Comparison of ENCODE assay signal across 15 cellular contexts in the genomic region with DNA sequence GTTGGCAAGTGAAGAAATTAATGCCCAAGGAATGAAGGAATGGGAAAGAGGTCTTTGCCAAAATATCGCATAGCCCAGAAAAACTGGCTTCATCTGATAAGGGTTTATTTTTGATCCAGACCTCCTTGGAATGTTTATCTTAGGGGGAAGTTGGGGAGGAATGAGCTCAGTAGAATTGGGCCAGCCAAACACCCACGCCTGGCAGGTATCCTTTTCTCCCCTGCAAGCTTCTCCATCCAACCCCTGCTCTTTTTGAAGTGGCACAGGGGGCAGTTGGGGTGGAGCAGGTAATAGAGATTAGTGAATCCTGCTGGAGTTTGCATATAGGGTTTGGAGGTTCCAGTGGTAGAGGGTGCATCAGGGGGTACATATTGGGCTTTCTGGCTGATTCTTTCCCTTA. TPM values are rescaled to one million over a fixed set of nuclear protein-coding genes. Genes with fewer than 3 reads are reported as not detected.
DNase-seq lines count a peak whose midpoint lies in the region; ATAC-seq, FAIRE-seq and TF ChIP-seq lines count a peak whose summit lies in the region.
"Had no signal": no experiment of that assay in that cellular context is flagged by ENCODE, and none has a peak within 500 bp of the region (broad histone marks: within the 10 kb centered on the region; RNA-seq: fewer than 3 reads in every experiment).

No MANE protein-coding gene starts in this region.

- peaks cover 77% of the 10 kb centered on the region for H3K36me3 ChIP-seq in left ventricle myocardium inferior
- peaks cover 49% of the 10 kb centered on the region for H3K36me3 ChIP-seq in astrocyte (ENCODE audit: insufficient read depth, low read length)
- peaks cover 90% of the 10 kb centered on the region for H3K36me3 ChIP-seq in neutrophil
- peaks cover 0 to 5% of the 10 kb centered on the region in 2 donors for H3K36me3 ChIP-seq in aorta (ENCODE audit: control insufficient read depth in 1 of 2, insufficient read depth in 2 of 2, low read length in 1 of 2)

- ATAC-seq in left cardiac atrium (no peak), aorta (ENCODE audit: low FRiP score) (no peak)

- no peak overlapping the region for H3K9ac ChIP-seq in astrocyte (ENCODE audit: low read length)
- H3K9ac ChIP-seq: BLaER1 had no signal

- H3K4me2 ChIP-seq in astrocyte (ENCODE audit: low read length): no peak overlapping the region

- H3K4me1 Mint-ChIP-seq in astrocyte (ENCODE audit: low read depth, unreplicated experiment): peaks cover 10% of the 10 kb centered on the region

- H3K9me3 ChIP-seq in left ventricle myocardium inferior (replicated peaks): no peaks in the 10 kb centered on the region
- H3K9me3 ChIP-seq in astrocyte (ENCODE audit: insufficient read depth, low read depth, low read length): no peaks in the 10 kb centered on the region
- H3K9me3 ChIP-seq in neutrophil: no peaks in the 10 kb centered on the region
- no peaks in the 10 kb centered on the region for H3K9me3 ChIP-seq in aorta (ENCODE audit: control insufficient read depth, low read length)
- H3K9me3 ChIP-seq: BLaER1, lower lobe of right lung, pancreas, SJSA1, testis had no signal

- H3K36me3 Mint-ChIP-seq in astrocyte (ENCODE audit: low read depth, unreplicated experiment): peaks cover 30% of the 10 kb centered on the region

- H3K4me3 Mint-ChIP-seq in astrocyte (ENCODE audit: unreplicated experiment): no peak overlapping the region
- H3K4me3 Mint-ChIP-seq: activated naive CD4-positive, alpha-beta T cell treated with anti-CD3 and anti-CD28 coated beads for 36 hours; activated T-cell treated with anti-CD3 and anti-CD28 coated beads, Interleukin-2, amount 50 U/mL, for 72 hours; nephron progenitor cell had no signal

- peaks cover 72% of the 10 kb centered on the region for H3K4me1 ChIP-seq in left ventricle myocardium inferior
- peaks cover 8% of the 10 kb centered on the region for H3K4me1 ChIP-seq in astrocyte (ENCODE audit: insufficient read depth, low read length)
- no peaks in the 10 kb centered on the region for H3K4me1 ChIP-seq in neutrophil (ENCODE audit: control insufficient read depth in 1 of 2, insufficient read depth in 1 of 2, low read depth in 1 of 2, low read length in 1 of 2)
- H3K4me1 ChIP-seq in aorta (ENCODE audit: control insufficient read depth in 1 of 2, insufficient read depth in 2 of 2, low read length in 2 of 2): peaks cover 6 to 16% of the 10 kb centered on the region in 2 donors
- H3K4me1 ChIP-seq: SJSA1 had no signal

- no peak overlapping the region for H2AFZ ChIP-seq in astrocyte (ENCODE audit: low read depth, low read length)

- H4K20me1 ChIP-seq in astrocyte (ENCODE audit: insufficient read depth, low read length): peaks cover 7% of the 10 kb centered on the region
- H4K20me1 ChIP-seq: BLaER1 had no signal

- no peak for DNase-seq in left ventricle myocardium inferior
- DNase-seq in left cardiac atrium: no peak
- DNase-seq in astrocyte (ENCODE audit: low read depth): peak; percentile 18
- peak; percentile 58 to 81 for DNase-seq in aorta
- DNase-seq in central memory CD4-positive, alpha-beta T cell: no peak
- DNase-seq in NCI-H2081 treated with DMSO at 0.1 percent for 48 hours (lab: John Stamatoyannopoulos, UW): no peak

- no peak for FAIRE-seq in astrocyte (lab: Jason Lieb, UNC)
- FAIRE-seq: pancreas had no signal

- H3K27ac ChIP-seq in left ventricle myocardium inferior (replicated peaks) (peak overlapping the region; percentile 82), astrocyte (ENCODE audit: low read depth, low read length) (no peak overlapping the region), neutrophil (peak overlapping the region; percentile 9), aorta (ENCODE audit: low read depth in 1 of 2, low read length in 2 of 2) (peak overlapping the region; percentile 66 to 93)
- H3K27ac ChIP-seq: pancreas, SJSA1 had no signal

- no peak overlapping the region for H3K27ac Mint-ChIP-seq in astrocyte (ENCODE audit: unreplicated experiment)
- H3K27ac Mint-ChIP-seq: activated naive CD4-positive, alpha-beta T cell treated with anti-CD3 and anti-CD28 coated beads for 36 hours; nephron progenitor cell had no signal

- H3K79me2 ChIP-seq in astrocyte (ENCODE audit: insufficient read depth, low read length): no peaks in the 10 kb centered on the region

- 0 to 6% methylated on average over 2 of the region's 2 CpGs for WGBS in aorta, 2 donors

- H3K27me3 Mint-ChIP-seq in astrocyte (ENCODE audit: low read depth, unreplicated experiment): no peaks in the 10 kb centered on the region

- intact Hi-C loops in left ventricle myocardium inferior (cut with micrococcal nuclease): loop anchor here (5.0 kb wide), 1 partner anchor 72 kb away; the partner anchor contains the start of gene NPR1
- intact Hi-C loops in left cardiac atrium (cut with DNase I): loop anchor here (1.0 to 10.0 kb wide), 2 partner anchors 64 to 71 kb away; partner anchors contain the start of gene NPR1 (in 1 of the 2)
- intact Hi-C loops in aorta (cut with DNase I): loop anchor here (1.0 to 5.0 kb wide), 4 partner anchors 20 to 71 kb away; partner anchors contain the start of genes INTS3 (in 1 of the 2) and NPR1 (in 1 of the 2)

- H3K27me3 ChIP-seq in left ventricle myocardium inferior (ENCODE audit: low read depth) (no peaks in the 10 kb centered on the region), astrocyte (ENCODE audit: insufficient read depth, low read length) (no peaks in the 10 kb centered on the region), neutrophil (no peaks in the 10 kb centered on the region), aorta (ENCODE audit: control insufficient read depth in 1 of 2, insufficient read depth in 2 of 2, low read length in 1 of 2) (no peaks in the 10 kb centered on the region)
- H3K27me3 ChIP-seq: BLaER1, pancreas, SJSA1, testis had no signal

- TF ChIP-seq CTCF in left ventricle myocardium inferior (IDR thresholded peaks at IDR 0.05; ENCODE audit: borderline replicate concordance) (no peak), astrocyte (IDR thresholded peaks at IDR 0.05; ENCODE audit: insufficient read depth, low read depth, low read length) (no peak), neutrophil (IDR thresholded peaks at IDR 0.05) (no peak)

- H3K9me3 Mint-ChIP-seq in astrocyte (ENCODE audit: unreplicated experiment): no peaks in the 10 kb centered on the region
- H3K9me3 Mint-ChIP-seq: activated naive CD4-positive, alpha-beta T cell treated with anti-CD3 and anti-CD28 coated beads for 36 hours; activated T-cell treated with anti-CD3 and anti-CD28 coated beads, Interleukin-2, amount 50 U/mL, for 72 hours; nephron progenitor cell had no signal

- no peak overlapping the region for H3K4me3 ChIP-seq in left ventricle myocardium inferior
- no peak overlapping the region for H3K4me3 ChIP-seq in astrocyte (ENCODE audit: insufficient read depth, low read depth, low read length)
- no peak overlapping the region for H3K4me3 ChIP-seq in neutrophil (ENCODE audit: low read depth in 1 of 2, low read length in 1 of 2)
- no peak overlapping the region for H3K4me3 ChIP-seq in aorta (ENCODE audit: low read length in 2 of 2)
- H3K4me3 ChIP-seq: BLaER1, lower lobe of right lung, pancreas, SJSA1, testis had no signal

RNA-seq across cellular contexts. Expression of gene INTS3, which starts 21.1 kb away (rescaled TPM):
- total RNA-seq in left ventricle myocardium inferior (34.3 TPM), left cardiac atrium (10 to 100 TPM; 28.2 to 34.1 TPM), astrocyte (39.5 and 40.2 TPM in 2 replicates), aorta (10 to 100 TPM; 52.2 to 76.7 TPM)
- 100 to 1,000 TPM in 1 of 2 donors, 10 to 100 TPM in 1; 10.9 to 101 TPM for polyA plus RNA-seq in aorta

RNA-seq across cellular contexts. Expression of gene SLC27A3, which starts 26.3 kb away (rescaled TPM):
- total RNA-seq in left ventricle myocardium inferior: 10.5 TPM
- 10 to 100 TPM; 22.9 to 26.5 TPM for total RNA-seq in left cardiac atrium
- 5.9 and 8.5 TPM in 2 replicates for total RNA-seq in astrocyte
- total RNA-seq in aorta: 10 to 100 TPM; 52.4 to 54.5 TPM
- 100 to 1,000 TPM in 1 of 2 donors, 10 to 100 TPM in 1; 26.3 to 166 TPM for polyA plus RNA-seq in aorta

Comparison
In these comparisons a context has a peak if more than half of its experiments do, and no peak if none do; other contexts are left out.
1. DNase-seq: peak in astrocyte (single experiment) and aorta (2 of 2); none in left ventricle myocardium inferior (single experiment), left cardiac atrium (single experiment), central memory CD4-positive, alpha-beta T cell (single experiment) and NCI-H2081 treated with DMSO at 0.1 percent for 48 hours (single experiment).